ENCODE assay signal across 8 cellular contexts in the genomic region with DNA sequence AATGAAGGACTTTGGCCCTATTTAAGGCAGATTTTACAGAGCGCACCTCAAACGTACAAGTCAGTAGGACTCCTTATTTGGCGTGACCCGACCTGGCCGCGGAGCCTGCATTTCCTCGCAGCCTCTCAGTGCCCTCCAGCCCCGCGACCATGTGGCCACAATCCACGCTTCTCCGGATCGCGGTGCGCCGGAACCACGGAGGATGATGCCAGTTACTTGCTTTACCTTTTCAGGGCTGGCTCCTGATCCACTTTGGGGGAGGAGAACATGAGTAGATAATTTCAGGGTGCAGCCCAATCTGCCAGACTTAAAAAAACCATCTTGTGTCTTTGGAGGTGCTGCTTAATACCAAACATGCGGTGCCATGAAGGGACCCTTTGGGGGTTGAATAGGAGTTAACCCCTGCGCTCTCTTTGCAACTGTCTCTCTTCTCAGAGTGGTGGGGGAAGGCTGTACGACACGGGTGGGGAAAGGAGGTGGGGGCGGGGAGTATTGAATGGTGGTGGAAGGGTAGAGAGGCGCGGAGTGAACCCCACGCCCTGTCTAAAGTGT. TPM values are rescaled to one million over a fixed set of nuclear protein-coding genes. Genes with fewer than 3 reads are reported as not detected.
DNase-seq lines count a peak whose midpoint lies in the region; ATAC-seq and TF ChIP-seq lines count a peak whose summit lies in the region.

No MANE protein-coding gene starts in this region.

- TF ChIP-seq POLR2A in vagina (IDR thresholded peaks at IDR 0.05): no peak

- peak overlapping the region; percentile 92 for H3K4me3 Mint-ChIP-seq in CD8-positive, alpha-beta T cell

- peak overlapping the region; percentile 79 for H3K4me3 ChIP-seq in CD8-positive, alpha-beta T cell (ENCODE audit: low read depth, low read length)
- peak overlapping the region; percentile 72 for H3K4me3 ChIP-seq in RWPE2 (ENCODE audit: severe bottlenecking)
- H3K4me3 ChIP-seq in coronary artery: peak overlapping the region; percentile 86
- no peak overlapping the region for H3K4me3 ChIP-seq in mucosa of descending colon
- peak overlapping the region; percentile 63 to 93 for H3K4me3 ChIP-seq in vagina

- intact Hi-C loops in CD8-positive, alpha-beta T cell (cut with DNase I, micrococcal nuclease): loop anchor here (1.0 to 5.0 kb wide), 3 partner anchors 13 to 312 kb away; a partner anchor contains a TSS
- intact Hi-C loops in mucosa of descending colon (cut with DNase I, micrococcal nuclease): no loop called here
- intact Hi-C loops in vagina (cut with DNase I): no loop called here

- no peaks in the 10 kb centered on the region for H3K27me3 ChIP-seq in CD8-positive, alpha-beta T cell (ENCODE audit: insufficient read depth, low read length)
- H3K27me3 ChIP-seq in RWPE2 (ENCODE audit: insufficient read depth, poor library complexity, severe bottlenecking) (no peaks in the 10 kb centered on the region), vagina (no peaks in the 10 kb centered on the region)

- peaks cover 24% of the 10 kb centered on the region for H3K4me1 ChIP-seq in CD8-positive, alpha-beta T cell (ENCODE audit: insufficient read depth, low read length)
- H3K4me1 ChIP-seq in RWPE2 (ENCODE audit: insufficient read depth, poor library complexity, severe bottlenecking) (no peaks in the 10 kb centered on the region), mucosa of descending colon (ENCODE audit: low read depth) (peaks cover 12% of the 10 kb centered on the region), vagina (peaks cover 31% of the 10 kb centered on the region)

- peaks cover 9% of the 10 kb centered on the region for H3K36me3 Mint-ChIP-seq in CD8-positive, alpha-beta T cell

- POLR2A ChIA-PET in CD8-positive, alpha-beta T cell (lab: Charles Lee): interaction anchor here (0.5 to 2.9 kb wide), 7 partner anchors 11 to 80 kb away, joined by 3 to 130 read pairs (median 13); a partner anchor contains a TSS

- no peaks in the 10 kb centered on the region for H3K36me3 ChIP-seq in CD8-positive, alpha-beta T cell (ENCODE audit: insufficient read depth, low read length)
- H3K36me3 ChIP-seq in RWPE2 (ENCODE audit: low read depth): no peaks in the 10 kb centered on the region
- H3K36me3 ChIP-seq in mucosa of descending colon (ENCODE audit: low read depth): no peaks in the 10 kb centered on the region
- no peaks in the 10 kb centered on the region for H3K36me3 ChIP-seq in vagina

- H3K4me1 Mint-ChIP-seq in CD8-positive, alpha-beta T cell (ENCODE audit: low read depth): peaks cover 29% of the 10 kb centered on the region

- peak overlapping the region; percentile 95 for H3K27ac Mint-ChIP-seq in CD8-positive, alpha-beta T cell

- CTCF ChIA-PET in CD8-positive, alpha-beta T cell (lab: Charles Lee): interaction anchor here (0.8 to 2.6 kb wide), 10 partner anchors 10 to 179 kb away, joined by 3 to 29 read pairs (median 4); a partner anchor contains a TSS

- H3K27me3 Mint-ChIP-seq in CD8-positive, alpha-beta T cell (ENCODE audit: low read depth): no peaks in the 10 kb centered on the region

- no peaks in the 10 kb centered on the region for H3K9me3 Mint-ChIP-seq in CD8-positive, alpha-beta T cell

- ATAC-seq in CD8-positive, alpha-beta T cell: no peak
- ATAC-seq in RWPE2 (ENCODE audit: low read depth): no peak
- no peak for ATAC-seq in mucosa of descending colon
- no peak for ATAC-seq in GM18520 (IDR thresholded peaks at IDR 0.05; ENCODE audit: unreplicated experiment)
- ATAC-seq in HG03159 (IDR thresholded peaks at IDR 0.05; ENCODE audit: unreplicated experiment): no peak

- peak in 5 of 7 experiments; percentile 3 to 55 (median 25) for DNase-seq in CD8-positive, alpha-beta T cell
- no peak for DNase-seq in RWPE2 (ENCODE audit: low spot score)
- no peak for DNase-seq in coronary artery (ENCODE audit: low spot score)
- DNase-seq in mucosa of descending colon: peak; percentile 37 to 72 (median 61)
- no peak for DNase-seq in vagina (ENCODE audit: extremely low spot score in 2 of 2)
- DNase-seq in occipital lobe (lab: John Stamatoyannopoulos, UW): no peak

- no peak for TF ChIP-seq CTCF in CD8-positive, alpha-beta T cell (IDR thresholded peaks at IDR 0.05)
- TF ChIP-seq CTCF in RWPE2 (IDR thresholded peaks at IDR 0.05; ENCODE audit: poor library complexity, severe bottlenecking) (no peak), coronary artery (IDR thresholded peaks at IDR 0.05) (no peak), mucosa of descending colon (IDR thresholded peaks at IDR 0.05) (no peak), vagina (IDR thresholded peaks at IDR 0.05) (no peak)

- peak overlapping the region; percentile 100 for H3K27ac ChIP-seq in CD8-positive, alpha-beta T cell (ENCODE audit: low read depth, low read length)
- no peak overlapping the region for H3K27ac ChIP-seq in RWPE2 (ENCODE audit: poor library complexity, severe bottlenecking)
- H3K27ac ChIP-seq in coronary artery: peak overlapping the region; percentile 15 to 92
- peak overlapping the region; percentile 97 for H3K27ac ChIP-seq in vagina

- no peaks in the 10 kb centered on the region for H3K9me3 ChIP-seq in CD8-positive, alpha-beta T cell (ENCODE audit: low read length)
- no peaks in the 10 kb centered on the region for H3K9me3 ChIP-seq in RWPE2 (ENCODE audit: severe bottlenecking)
- H3K9me3 ChIP-seq in mucosa of descending colon: no peaks in the 10 kb centered on the region
- H3K9me3 ChIP-seq in vagina: no peaks in the 10 kb centered on the region

RNA-seq across cellular contexts. Expression of a gene that starts 1.5 kb away (rescaled TPM):
- total RNA-seq in CD8-positive, alpha-beta T cell: 10 to 100 TPM; 39.6 to 40.2 TPM
- 1 to 10 TPM; 4.7 to 9.6 (median 7.2) TPM for total RNA-seq in mucosa of descending colon
- total RNA-seq in vagina: 4.4 TPM
- total RNA-seq in occipital lobe: 5.6 TPM

RNA-seq across cellular contexts. Expression of a gene that starts 14.0 kb away (rescaled TPM):
- total RNA-seq in CD8-positive, alpha-beta T cell: 10 to 100 TPM; 20.8 to 22.3 TPM
- total RNA-seq in mucosa of descending colon (10 to 100 TPM; 26.2 to 42.5 (median 33.3) TPM), vagina (8.6 TPM), occipital lobe (16.8 TPM)

RNA-seq across cellular contexts. Expression of a gene that starts 28.1 kb away (rescaled TPM):
- 1 to 10 TPM; 5.7 to 6.4 TPM for total RNA-seq in CD8-positive, alpha-beta T cell
- total RNA-seq in mucosa of descending colon: 10 to 100 TPM in 1 of 3 donors, 1 to 10 TPM in 2; 5.9 to 10.7 (median 8.8) TPM
- 3.9 TPM for total RNA-seq in vagina
- 8.4 TPM for total RNA-seq in occipital lobe

Comparison
In these comparisons a context has a peak if more than half of its experiments do, and no peak if none do; other contexts are left out.
1. DNase-seq: peak in CD8-positive, alpha-beta T cell (5 of 7) and mucosa of descending colon (3 of 3); none in RWPE2 (single experiment), coronary artery (single experiment), vagina (0 of 2) and occipital lobe (single experiment).
2. intact Hi-C loops: an anchor here in CD8-positive, alpha-beta T cell (1.0 to 5.0 kb wide); none called in mucosa of descending colon and vagina.